ENCODE assay signal across 14 cellular contexts in genomic region chr9:113572076-113572861, GRCh38.
A peak's percentile ranks its signal among the peaks of the same experiment; 100 is the strongest.
DNase-seq lines count a peak whose midpoint lies in the region; ATAC-seq, FAIRE-seq and TF ChIP-seq lines count a peak whose summit lies in the region.
"Had no signal": no experiment of that assay in that cellular context is flagged by ENCODE, and none has a peak within 500 bp of the region (broad histone marks: within the 10 kb centered on the region; RNA-seq: fewer than 3 reads in every experiment).

No MANE protein-coding gene starts in this region.

- peaks cover 81% of the 10 kb centered on the region for H3K4me1 Mint-ChIP-seq in central memory CD8-positive, alpha-beta T cell

- no peak overlapping the region for H3K4me3 Mint-ChIP-seq in central memory CD8-positive, alpha-beta T cell
- H3K4me3 Mint-ChIP-seq: activated T-cell treated with anti-CD3 and anti-CD28 coated beads, Interleukin-2, amount 50 U/mL, for 4 hours; nephron progenitor cell had no signal

- no peak for TF ChIP-seq CTCF in right lobe of liver (IDR thresholded peaks at IDR 0.05)
- TF ChIP-seq CTCF in testis (IDR thresholded peaks at IDR 0.05), result no peak

- H3K9me3 ChIP-seq in right lobe of liver, result no peaks in the 10 kb centered on the region
- no peaks in the 10 kb centered on the region for H3K9me3 ChIP-seq in testis
- H3K9me3 ChIP-seq: breast epithelium had no signal

- H3K27me3 Mint-ChIP-seq in central memory CD8-positive, alpha-beta T cell, result no peaks in the 10 kb centered on the region

- DNase-seq in activated effector memory CD4-positive, alpha-beta T cell treated with anti-CD3 and anti-CD28 coated beads, Interleukin-2, amount 50 U/mL, for 16 hours, result peak; percentile 50
- no peak for DNase-seq in activated effector memory CD4-positive, alpha-beta T cell treated with Interleukin-2 at 50 U/mL for 16 hours
- DNase-seq in central memory CD8-positive, alpha-beta T cell (ENCODE audit: low spot score in 2 of 2), result no peak
- DNase-seq in right lobe of liver, result peak in 2 of 3 donors; percentile 28 to 30
- peak; percentile 73 for DNase-seq in testis
- no peak for DNase-seq in H54 (ENCODE audit: insufficient read length, low spot score)
- no peak for DNase-seq in UCSD-AML1 (lab: John Stamatoyannopoulos, UW; ENCODE audit: unreplicated experiment)
- DNase-seq: activated T-cell treated with anti-CD3 and anti-CD28 coated beads, Interleukin-2, amount 50 U/mL, for 4 hours; kidney glomerular epithelial cell; NCI-H2029 treated with DMSO at 0.1 percent for 48 hours; nephron progenitor cell had no signal

- H3K4me1 ChIP-seq in right lobe of liver (no peaks in the 10 kb centered on the region), testis (peaks cover 34% of the 10 kb centered on the region)

- TF ChIP-seq POLR2A in right lobe of liver (IDR thresholded peaks at IDR 0.05) (no peak), testis (IDR thresholded peaks at IDR 0.05) (no peak), H54 (IDR thresholded peaks at IDR 0.05; ENCODE audit: low read depth, low read length) (no peak)

- no peak overlapping the region for H3K27ac ChIP-seq in right lobe of liver
- H3K27ac ChIP-seq in testis, result peak overlapping the region in 1 of 2 donors; percentile 40

- H3K9me3 Mint-ChIP-seq in central memory CD8-positive, alpha-beta T cell, result no peaks in the 10 kb centered on the region
- H3K9me3 Mint-ChIP-seq: activated T-cell treated with anti-CD3 and anti-CD28 coated beads, Interleukin-2, amount 50 U/mL, for 4 hours had no signal

- peak overlapping the region; percentile 42 for H3K27ac Mint-ChIP-seq in central memory CD8-positive, alpha-beta T cell (ENCODE audit: low read depth)
- H3K27ac Mint-ChIP-seq: nephron progenitor cell had no signal

- H3K27me3 ChIP-seq in right lobe of liver, result no peaks in the 10 kb centered on the region
- no peaks in the 10 kb centered on the region for H3K27me3 ChIP-seq in testis
- H3K27me3 ChIP-seq: breast epithelium had no signal

- H3K36me3 ChIP-seq in right lobe of liver, result no peaks in the 10 kb centered on the region
- no peaks in the 10 kb centered on the region for H3K36me3 ChIP-seq in testis (ENCODE audit: low read depth, missing control alignments)
- H3K36me3 ChIP-seq: breast epithelium had no signal

- H3K4me3 ChIP-seq in right lobe of liver, result no peak overlapping the region
- H3K4me3 ChIP-seq in testis, result no peak overlapping the region
- H3K4me3 ChIP-seq: breast epithelium had no signal

- WGBS in right lobe of liver (ENCODE audit: insufficient coverage, low coverage, low lambda C conversion rate, missing lambda C conversion rate), result 100% methylated on average over 2 of the region's 8 CpGs
- WGBS in testis, 2 donors, result 62 to 71% methylated on average over 7 to 8 of the region's 8 CpGs

- no peak for ATAC-seq in central memory CD8-positive, alpha-beta T cell (replicated peaks; ENCODE audit: extremely low read depth, poor library complexity, severe bottlenecking)
- ATAC-seq in right lobe of liver, result peak in 1 of 4 donors; percentile 22
- no peak for ATAC-seq in HG03378 (IDR thresholded peaks at IDR 0.05; ENCODE audit: unreplicated experiment)
- ATAC-seq: activated T-cell treated with anti-CD3 and anti-CD28 coated beads, Interleukin-2, amount 50 U/mL, for 4 hours had no signal

- no peak for FAIRE-seq in H54 (lab: Jason Lieb, UNC)
- FAIRE-seq: G401.6 had no signal

- intact Hi-C loops in right lobe of liver (cut with DNase I) (no loop called here), testis (cut with DNase I; ENCODE audit: low total_unique reads) (no loop called here)

- peaks cover 3% of the 10 kb centered on the region for H3K36me3 Mint-ChIP-seq in central memory CD8-positive, alpha-beta T cell (ENCODE audit: insufficient read depth)

Comparison
In these comparisons a context has a peak if more than half of its experiments do, and no peak if none do; other contexts are left out.
1. DNase-seq: peak in activated effector memory CD4-positive, alpha-beta T cell treated with anti-CD3 and anti-CD28 coated beads, Interleukin-2, amount 50 U/mL, for 16 hours (single experiment), right lobe of liver (2 of 3) and testis (single experiment); none in activated effector memory CD4-positive, alpha-beta T cell treated with Interleukin-2 at 50 U/mL for 16 hours (single experiment), central memory CD8-positive, alpha-beta T cell (0 of 2), H54 (single experiment) and UCSD-AML1 (single experiment).